ENCODE assay signal across 9 cellular contexts in the genomic region with DNA sequence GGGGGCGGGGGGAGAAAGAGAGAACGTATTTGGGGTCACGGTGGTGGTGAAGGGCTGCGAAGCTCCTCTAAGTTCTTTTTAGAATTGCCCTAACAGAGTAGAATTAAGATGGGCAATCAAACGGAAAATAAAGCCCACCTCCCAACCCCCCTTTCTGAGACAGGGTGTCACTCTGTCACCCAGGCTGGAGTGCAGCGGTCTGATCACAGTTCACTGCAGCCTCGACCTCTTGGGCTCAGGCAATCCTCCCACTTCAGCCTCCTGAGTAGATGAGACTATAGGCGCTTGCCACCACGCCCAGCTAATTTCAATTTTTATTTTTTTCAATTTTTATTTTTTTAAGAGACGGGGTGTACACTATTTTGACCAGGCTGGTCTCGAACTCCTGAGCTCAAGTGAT. TPM values are rescaled to one million over a fixed set of nuclear protein-coding genes. Genes with fewer than 3 reads are reported as not detected.
DNase-seq lines count a peak whose midpoint lies in the region; ATAC-seq, FAIRE-seq and TF ChIP-seq lines count a peak whose summit lies in the region.
"Had no signal": no experiment of that assay in that cellular context is flagged by ENCODE, and none has a peak within 500 bp of the region (broad histone marks: within the 10 kb centered on the region; RNA-seq: fewer than 3 reads in every experiment).

No MANE protein-coding gene starts in this region.

- ATAC-seq in GM18520 (IDR thresholded peaks at IDR 0.05; ENCODE audit: unreplicated experiment): no peak

- H3K9me3 ChIP-seq in ectodermal cell (ENCODE audit: control insufficient read depth, low read length) (no peaks in the 10 kb centered on the region), muscle layer of colon (ENCODE audit: low read length) (no peaks in the 10 kb centered on the region), tibial nerve (no peaks in the 10 kb centered on the region)

- peak overlapping the region; percentile 82 for H3K4me3 Mint-ChIP-seq in T-helper 2 cell treated with Interferon-gamma antibody and Interleukin-4, amounts not matched to agents 5 μg/mL and 100 μg/mL, for 36 hours

- H3K9me3 Mint-ChIP-seq in T-helper 2 cell treated with Interferon-gamma antibody and Interleukin-4, amounts not matched to agents 5 μg/mL and 100 μg/mL, for 36 hours: no peaks in the 10 kb centered on the region

- no peaks in the 10 kb centered on the region for H3K36me3 Mint-ChIP-seq in T-helper 2 cell treated with Interferon-gamma antibody and Interleukin-4, amounts not matched to agents 5 μg/mL and 100 μg/mL, for 36 hours (ENCODE audit: low read depth)

- peaks cover 17% of the 10 kb centered on the region for H3K4me1 Mint-ChIP-seq in T-helper 2 cell treated with Interferon-gamma antibody and Interleukin-4, amounts not matched to agents 5 μg/mL and 100 μg/mL, for 36 hours (ENCODE audit: low read depth)

- no peaks in the 10 kb centered on the region for H3K36me3 ChIP-seq in ectodermal cell (ENCODE audit: control insufficient read depth, insufficient read depth, low read length)
- H3K36me3 ChIP-seq in muscle layer of colon (ENCODE audit: insufficient read depth, low read length): no peaks in the 10 kb centered on the region
- no peaks in the 10 kb centered on the region for H3K36me3 ChIP-seq in tibial nerve

- WGBS in ectodermal cell, 2 experiments: 65 to 72% methylated on average over 11 of the region's 11 CpGs
- WGBS in tibial nerve, 2 donors: 53 to 60% methylated on average over 11 of the region's 11 CpGs

- H3K9ac ChIP-seq in muscle layer of colon (ENCODE audit: low read length): peak overlapping the region; percentile 65

- no peak for TF ChIP-seq EP300 in tibial nerve (IDR thresholded peaks at IDR 0.05)

- TF ChIP-seq CTCF in tibial nerve (IDR thresholded peaks at IDR 0.05): no peak

- H3K27ac Mint-ChIP-seq in T-helper 2 cell treated with Interferon-gamma antibody and Interleukin-4, amounts not matched to agents 5 μg/mL and 100 μg/mL, for 36 hours: no peak overlapping the region
- H3K27ac Mint-ChIP-seq: activated CD4-positive, alpha-beta T cell treated with anti-CD3 and anti-CD28 coated beads for 36 hours had no signal

- FAIRE-seq in HTR-8/SVneo (lab: Jason Lieb, UNC): no peak

- peaks cover 61% of the 10 kb centered on the region for H3K27me3 Mint-ChIP-seq in T-helper 2 cell treated with Interferon-gamma antibody and Interleukin-4, amounts not matched to agents 5 μg/mL and 100 μg/mL, for 36 hours (ENCODE audit: low read depth)

- no peak for DNase-seq in T-helper 2 cell treated with Interferon-gamma antibody and Interleukin-4, amounts not matched to agents 5 μg/mL and 100 μg/mL, for 36 hours (ENCODE audit: low spot score)
- no peak for DNase-seq in T-helper 2 cell
- DNase-seq in tibial nerve (ENCODE audit: low spot score in 2 of 2): no peak
- DNase-seq in HTR-8/SVneo (ENCODE audit: insufficient read length, low spot score): no peak
- DNase-seq in DMS153 treated with DMSO at 0.1 percent for 48 hours (lab: John Stamatoyannopoulos, UW; ENCODE audit: unreplicated experiment): no peak

- H3K27ac ChIP-seq in ectodermal cell (ENCODE audit: insufficient read depth, low read depth, low read length, poor library complexity, severe bottlenecking) (no peak overlapping the region), muscle layer of colon (ENCODE audit: low read depth, low read length) (peak overlapping the region; percentile 78), tibial nerve (peak overlapping the region; percentile 63 to 99 (median 90))

- H3K4me1 ChIP-seq in ectodermal cell (ENCODE audit: control insufficient read depth, insufficient read depth, low read length) (peaks cover 6% of the 10 kb centered on the region), muscle layer of colon (ENCODE audit: insufficient read depth, low read length) (peaks cover 21% of the 10 kb centered on the region), tibial nerve (peaks cover 0 to 60% (median 27%) of the 10 kb centered on the region in 4 donors)

- H3K27me3 ChIP-seq in ectodermal cell (ENCODE audit: control insufficient read depth, insufficient read depth, low read length, poor library complexity, severe bottlenecking) (peaks cover 40% of the 10 kb centered on the region), muscle layer of colon (ENCODE audit: control insufficient read depth in 1 of 2, insufficient read depth in 2 of 2, low read length in 2 of 2) (no peaks in the 10 kb centered on the region), tibial nerve (no peaks in the 10 kb centered on the region)

- TF ChIP-seq POLR2A in tibial nerve (IDR thresholded peaks at IDR 0.05): no peak

- H3K4me3 ChIP-seq in ectodermal cell (ENCODE audit: insufficient read depth, low read depth, low read length): peak overlapping the region; percentile 59
- peak overlapping the region in 1 of 2 donors; percentile 98 for H3K4me3 ChIP-seq in muscle layer of colon (ENCODE audit: low read depth in 1 of 2, low read length in 2 of 2)
- peak overlapping the region; percentile 60 to 98 (median 84) for H3K4me3 ChIP-seq in tibial nerve

RNA-seq across cellular contexts. Expression of a gene that starts 0.7 kb away (rescaled TPM):
- polyA plus RNA-seq in ectodermal cell (2013, experiment 1 of 4): 34.5 TPM
- polyA plus RNA-seq in ectodermal cell (2013, experiment 2 of 4): 34.8 TPM
- 23.3 TPM for polyA plus RNA-seq in ectodermal cell (2013, experiment 3 of 4)
- 23.8 TPM for polyA plus RNA-seq in ectodermal cell (2013, experiment 4 of 4)
- total RNA-seq in tibial nerve: 100 to 1,000 TPM; 441 to 784 (median 706) TPM

RNA-seq across cellular contexts. Expression of a gene that starts 34.9 kb away (rescaled TPM):
- polyA plus RNA-seq in ectodermal cell (2013, experiment 1 of 4): 53.8 TPM
- polyA plus RNA-seq in ectodermal cell (2013, experiment 2 of 4): 55.6 TPM
- 41.0 TPM for polyA plus RNA-seq in ectodermal cell (2013, experiment 3 of 4)
- 46.5 TPM for polyA plus RNA-seq in ectodermal cell (2013, experiment 4 of 4)
- total RNA-seq in tibial nerve: 100 to 1,000 TPM in 1 of 4 donors, 10 to 100 TPM in 3; 81.6 to 126 (median 96.6) TPM

RNA-seq across cellular contexts. Expression of a gene that starts 35.5 kb away (rescaled TPM):
- 41.9 TPM for polyA plus RNA-seq in ectodermal cell (2013, experiment 1 of 4)
- polyA plus RNA-seq in ectodermal cell (2013, experiment 2 of 4): 49.4 TPM
- polyA plus RNA-seq in ectodermal cell (2013, experiment 3 of 4): 33.1 TPM
- polyA plus RNA-seq in ectodermal cell (2013, experiment 4 of 4): 34.9 TPM
- total RNA-seq in tibial nerve: 100 to 1,000 TPM; 133 to 322 (median 188) TPM
